16 cellular contexts compared by ENCODE assay signal in genomic region chr16:30998852-30999761, GRCh38. TPM values are rescaled to one million over a fixed set of nuclear protein-coding genes. Genes with fewer than 3 reads are reported as not detected.
DNase-seq lines count a peak whose midpoint lies in the region; ATAC-seq and TF ChIP-seq lines count a peak whose summit lies in the region.
"Had no signal": no experiment of that assay in that cellular context is flagged by ENCODE, and none has a peak within 500 bp of the region (broad histone marks: within the 10 kb centered on the region; RNA-seq: fewer than 3 reads in every experiment).

No MANE protein-coding gene starts in this region.

- DNase-seq in AG10803 (ENCODE audit: low read depth) (peak; percentile 60), NCI-H1694 treated with DMSO at 0.1 percent for 48 hours (lab: John Stamatoyannopoulos, UW) (peak; percentile 60), chondrocyte (ENCODE audit: low spot score) (no peak), neural crest cell (ENCODE audit: low read depth, low spot score) (no peak), DMS79 (lab: John Stamatoyannopoulos, UW) (no peak)
- DNase-seq in stimulated activated CD4-positive, alpha-beta T cell treated with anti-CD3 and anti-CD28 coated beads, Interleukin-4, amount 100 ng/mL, for 1 hour, result no peak
- no peak for DNase-seq in activated naive CD8-positive, alpha-beta T cell treated with anti-CD3 and anti-CD28 coated beads for 36 hours
- DNase-seq: activated gamma-delta T cell; NCI-H1417; pancreas; Right ventricle myocardium superior; stimulated activated CD8-positive, alpha-beta memory T cell treated with anti-CD3 and anti-CD28 coated beads, Interleukin-4, amount 100 ng/mL, for 48 hours had no signal

- H3K27ac Mint-ChIP-seq in chondrocyte (ENCODE audit: unreplicated experiment) (peak overlapping the region; percentile 90), neural crest cell (ENCODE audit: unreplicated experiment) (no peak overlapping the region)
- H3K27ac Mint-ChIP-seq in activated naive CD8-positive, alpha-beta T cell treated with anti-CD3 and anti-CD28 coated beads for 36 hours, result no peak overlapping the region
- H3K27ac Mint-ChIP-seq: memory B cell had no signal

- no peaks in the 10 kb centered on the region for H3K27me3 Mint-ChIP-seq in chondrocyte (ENCODE audit: low read depth)
- H3K27me3 Mint-ChIP-seq in neural crest cell (ENCODE audit: low read depth), result peaks cover 24% of the 10 kb centered on the region
- no peaks in the 10 kb centered on the region for H3K27me3 Mint-ChIP-seq in activated naive CD8-positive, alpha-beta T cell treated with anti-CD3 and anti-CD28 coated beads for 36 hours
- H3K27me3 Mint-ChIP-seq: central memory CD8-positive, alpha-beta T cell had no signal

- TF ChIP-seq CTCF in AG10803 (conservative IDR thresholded peaks at IDR 0.05; ENCODE audit: low read length) (no peak), chondrocyte (IDR thresholded peaks at IDR 0.05) (no peak), neural crest cell (conservative IDR thresholded peaks at IDR 0.05) (no peak)

- H3K9me3 Mint-ChIP-seq in chondrocyte (ENCODE audit: low read depth) (no peaks in the 10 kb centered on the region), neural crest cell (no peaks in the 10 kb centered on the region)
- no peaks in the 10 kb centered on the region for H3K9me3 Mint-ChIP-seq in activated naive CD8-positive, alpha-beta T cell treated with anti-CD3 and anti-CD28 coated beads for 36 hours
- H3K9me3 Mint-ChIP-seq: central memory CD8-positive, alpha-beta T cell; memory B cell; type B pancreatic cell had no signal

- no peak for ATAC-seq in GM21786 (IDR thresholded peaks at IDR 0.05; ENCODE audit: unreplicated experiment)

- no peaks in the 10 kb centered on the region for H3K36me3 Mint-ChIP-seq in chondrocyte (ENCODE audit: low read depth)
- peaks cover 3% of the 10 kb centered on the region for H3K36me3 Mint-ChIP-seq in neural crest cell (ENCODE audit: low read depth)
- no peaks in the 10 kb centered on the region for H3K36me3 Mint-ChIP-seq in activated naive CD8-positive, alpha-beta T cell treated with anti-CD3 and anti-CD28 coated beads for 36 hours
- H3K36me3 Mint-ChIP-seq: memory B cell had no signal

- H3K4me3 ChIP-seq in AG10803 (ENCODE audit: low read length), result no peak overlapping the region
- H3K4me3 ChIP-seq: pancreas had no signal

- H3K4me3 Mint-ChIP-seq in chondrocyte (ENCODE audit: unreplicated experiment), result no peak overlapping the region
- H3K4me3 Mint-ChIP-seq in neural crest cell, result peak overlapping the region; percentile 29
- H3K4me3 Mint-ChIP-seq in activated naive CD8-positive, alpha-beta T cell treated with anti-CD3 and anti-CD28 coated beads for 36 hours, result no peak overlapping the region

- H3K4me1 Mint-ChIP-seq in chondrocyte (ENCODE audit: low read depth) (peaks cover 33% of the 10 kb centered on the region), neural crest cell (peaks cover 5% of the 10 kb centered on the region)
- peaks cover 9% of the 10 kb centered on the region for H3K4me1 Mint-ChIP-seq in activated naive CD8-positive, alpha-beta T cell treated with anti-CD3 and anti-CD28 coated beads for 36 hours

RNA-seq across cellular contexts. Expression of gene STX1B, which starts 11.3 kb away (rescaled TPM):
- total RNA-seq in chondrocyte (1.4 to 4.0 TPM (median 1.7 TPM) in 3 replicates), neural crest cell (12.1 and 14.1 TPM in 2 replicates)
- total RNA-seq in activated naive CD8-positive, alpha-beta T cell treated with anti-CD3 and anti-CD28 coated beads for 36 hours, result 1 to 10 TPM; 1.3 to 1.6 TPM

RNA-seq across cellular contexts. Expression of gene HSD3B7, which starts 14.1 kb away (rescaled TPM):
- total RNA-seq in chondrocyte (10.8 to 12.4 TPM (median 12.3 TPM) in 3 replicates), neural crest cell (1.9 and 2.3 TPM in 2 replicates)
- 1 to 10 TPM; 1.5 TPM for total RNA-seq in activated naive CD8-positive, alpha-beta T cell treated with anti-CD3 and anti-CD28 coated beads for 36 hours

RNA-seq across cellular contexts. Expression of gene STX4, which starts 34.3 kb away (rescaled TPM):
- 43.4 to 54.1 TPM (median 48.0 TPM) in 3 replicates for total RNA-seq in chondrocyte
- 21.9 and 26.0 TPM in 2 replicates for total RNA-seq in neural crest cell
- 10 to 100 TPM; 32.4 to 33.0 TPM for total RNA-seq in activated naive CD8-positive, alpha-beta T cell treated with anti-CD3 and anti-CD28 coated beads for 36 hours

RNA-seq across cellular contexts. Expression of gene SETD1A, which starts 41.6 kb away (rescaled TPM):
- total RNA-seq in chondrocyte (15.0 to 18.0 TPM (median 15.8 TPM) in 3 replicates), neural crest cell (33.4 and 35.2 TPM in 2 replicates)
- 10 to 100 TPM; 28.5 to 31.7 TPM for total RNA-seq in activated naive CD8-positive, alpha-beta T cell treated with anti-CD3 and anti-CD28 coated beads for 36 hours

RNA-seq across cellular contexts. Expression of gene ORAI3, which starts 50.2 kb away (rescaled TPM):
- total RNA-seq in chondrocyte (10.3 to 16.0 TPM (median 15.6 TPM) in 3 replicates), neural crest cell (7.7 and 8.0 TPM in 2 replicates)
- 1 to 10 TPM; 5.4 to 5.7 TPM for total RNA-seq in activated naive CD8-positive, alpha-beta T cell treated with anti-CD3 and anti-CD28 coated beads for 36 hours

Comparison
In these comparisons a context has a peak if more than half of its experiments do, and no peak if none do; other contexts are left out.
1. DNase-seq: peak in AG10803 (single experiment) and NCI-H1694 treated with DMSO at 0.1 percent for 48 hours (single experiment); none in chondrocyte (single experiment), neural crest cell (single experiment), DMS79 (single experiment), stimulated activated CD4-positive, alpha-beta T cell treated with anti-CD3 and anti-CD28 coated beads, Interleukin-4, amount 100 ng/mL, for 1 hour (single experiment) and activated naive CD8-positive, alpha-beta T cell treated with anti-CD3 and anti-CD28 coated beads for 36 hours (single experiment).